In the genomic region with DNA sequence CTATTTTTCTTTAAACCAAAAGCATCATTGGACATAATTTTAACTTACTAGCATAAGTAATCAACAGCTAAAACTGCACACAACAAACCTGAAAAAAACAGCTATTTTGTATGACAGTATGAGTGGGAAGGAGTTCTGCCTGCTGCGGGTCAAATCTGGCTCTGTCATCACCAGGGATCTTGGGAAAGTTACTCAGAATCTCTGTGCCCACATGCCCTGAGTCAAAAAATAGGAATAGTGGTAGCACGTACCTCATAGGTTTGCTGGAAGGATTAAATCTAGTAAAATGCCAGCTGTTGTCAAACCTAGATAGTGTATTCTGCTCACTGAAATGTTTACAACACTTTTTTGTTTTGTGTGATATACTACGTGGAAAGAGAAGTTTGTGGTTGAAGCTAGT, we compare ENCODE assay signal across 1 cellular context.
TF ChIP-seq lines count a peak whose summit lies in the region.

No MANE protein-coding gene starts in this region.

TF ChIP-seq in GM12878, 131 proteins besides CTCF, POLR2A, EP300 and RAD21:
- no peak for TF ChIP-seq CHD1 (IDR thresholded peaks at IDR 0.05; ENCODE audit: low read depth, low read length)
- TF ChIP-seq MEF2A (IDR thresholded peaks at IDR 0.05; ENCODE audit: insufficient read depth, low read depth, low read length): no peak
- TF ChIP-seq, protein P1, sequence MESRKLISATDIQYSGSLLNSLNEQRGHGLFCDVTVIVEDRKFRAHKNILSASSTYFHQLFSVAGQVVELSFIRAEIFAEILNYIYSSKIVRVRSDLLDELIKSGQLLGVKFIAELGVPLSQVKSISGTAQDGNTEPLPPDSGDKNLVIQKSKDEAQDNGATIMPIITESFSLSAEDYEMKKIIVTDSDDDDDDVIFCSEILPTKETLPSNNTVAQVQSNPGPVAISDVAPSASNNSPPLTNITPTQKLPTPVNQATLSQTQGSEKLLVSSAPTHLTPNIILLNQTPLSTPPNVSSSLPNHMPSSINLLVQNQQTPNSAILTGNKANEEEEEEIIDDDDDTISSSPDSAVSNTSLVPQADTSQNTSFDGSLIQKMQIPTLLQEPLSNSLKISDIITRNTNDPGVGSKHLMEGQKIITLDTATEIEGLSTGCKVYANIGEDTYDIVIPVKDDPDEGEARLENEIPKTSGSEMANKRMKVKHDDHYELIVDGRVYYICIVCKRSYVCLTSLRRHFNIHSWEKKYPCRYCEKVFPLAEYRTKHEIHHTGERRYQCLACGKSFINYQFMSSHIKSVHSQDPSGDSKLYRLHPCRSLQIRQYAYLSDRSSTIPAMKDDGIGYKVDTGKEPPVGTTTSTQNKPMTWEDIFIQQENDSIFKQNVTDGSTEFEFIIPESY (IDR thresholded peaks at IDR 0.05): no peak
- no peak for TF ChIP-seq SUZ12 (IDR thresholded peaks at IDR 0.05; ENCODE audit: unreplicated experiment)
- TF ChIP-seq CREB1 (IDR thresholded peaks at IDR 0.05; ENCODE audit: low read depth): no peak
- TF ChIP-seq, protein P2, sequence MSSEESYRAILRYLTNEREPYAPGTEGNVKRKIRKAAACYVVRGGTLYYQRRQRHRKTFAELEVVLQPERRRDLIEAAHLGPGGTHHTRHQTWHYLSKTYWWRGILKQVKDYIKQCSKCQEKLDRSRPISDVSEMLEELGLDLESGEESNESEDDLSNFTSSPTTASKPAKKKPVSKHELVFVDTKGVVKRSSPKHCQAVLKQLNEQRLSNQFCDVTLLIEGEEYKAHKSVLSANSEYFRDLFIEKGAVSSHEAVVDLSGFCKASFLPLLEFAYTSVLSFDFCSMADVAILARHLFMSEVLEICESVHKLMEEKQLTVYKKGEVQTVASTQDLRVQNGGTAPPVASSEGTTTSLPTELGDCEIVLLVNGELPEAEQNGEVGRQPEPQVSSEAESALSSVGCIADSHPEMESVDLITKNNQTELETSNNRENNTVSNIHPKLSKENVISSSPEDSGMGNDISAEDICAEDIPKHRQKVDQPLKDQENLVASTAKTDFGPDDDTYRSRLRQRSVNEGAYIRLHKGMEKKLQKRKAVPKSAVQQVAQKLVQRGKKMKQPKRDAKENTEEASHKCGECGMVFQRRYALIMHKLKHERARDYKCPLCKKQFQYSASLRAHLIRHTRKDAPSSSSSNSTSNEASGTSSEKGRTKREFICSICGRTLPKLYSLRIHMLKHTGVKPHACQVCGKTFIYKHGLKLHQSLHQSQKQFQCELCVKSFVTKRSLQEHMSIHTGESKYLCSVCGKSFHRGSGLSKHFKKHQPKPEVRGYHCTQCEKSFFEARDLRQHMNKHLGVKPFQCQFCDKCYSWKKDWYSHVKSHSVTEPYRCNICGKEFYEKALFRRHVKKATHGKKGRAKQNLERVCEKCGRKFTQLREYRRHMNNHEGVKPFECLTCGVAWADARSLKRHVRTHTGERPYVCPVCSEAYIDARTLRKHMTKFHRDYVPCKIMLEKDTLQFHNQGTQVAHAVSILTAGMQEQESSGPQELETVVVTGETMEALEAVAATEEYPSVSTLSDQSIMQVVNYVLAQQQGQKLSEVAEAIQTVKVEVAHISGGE (CRISPR knock-in tag; IDR thresholded peaks at IDR 0.05): no peak
- no peak for TF ChIP-seq MXI1 (IDR thresholded peaks at IDR 0.05; ENCODE audit: low read depth, low read length)
- no peak for TF ChIP-seq IKZF1 (conservative IDR thresholded peaks at IDR 0.05)
- TF ChIP-seq GATAD2B (conservative IDR thresholded peaks at IDR 0.05; ENCODE audit: low read depth): no peak
- TF ChIP-seq E4F1 (IDR thresholded peaks at IDR 0.05; ENCODE audit: borderline replicate concordance, partially characterized antibody): no peak
- TF ChIP-seq TCF3 (IDR thresholded peaks at IDR 0.05; ENCODE audit: borderline replicate concordance, insufficient read depth, low read depth, low read length): no peak
- no peak for TF ChIP-seq HDGF (IDR thresholded peaks at IDR 0.05)
- TF ChIP-seq, protein P3, sequence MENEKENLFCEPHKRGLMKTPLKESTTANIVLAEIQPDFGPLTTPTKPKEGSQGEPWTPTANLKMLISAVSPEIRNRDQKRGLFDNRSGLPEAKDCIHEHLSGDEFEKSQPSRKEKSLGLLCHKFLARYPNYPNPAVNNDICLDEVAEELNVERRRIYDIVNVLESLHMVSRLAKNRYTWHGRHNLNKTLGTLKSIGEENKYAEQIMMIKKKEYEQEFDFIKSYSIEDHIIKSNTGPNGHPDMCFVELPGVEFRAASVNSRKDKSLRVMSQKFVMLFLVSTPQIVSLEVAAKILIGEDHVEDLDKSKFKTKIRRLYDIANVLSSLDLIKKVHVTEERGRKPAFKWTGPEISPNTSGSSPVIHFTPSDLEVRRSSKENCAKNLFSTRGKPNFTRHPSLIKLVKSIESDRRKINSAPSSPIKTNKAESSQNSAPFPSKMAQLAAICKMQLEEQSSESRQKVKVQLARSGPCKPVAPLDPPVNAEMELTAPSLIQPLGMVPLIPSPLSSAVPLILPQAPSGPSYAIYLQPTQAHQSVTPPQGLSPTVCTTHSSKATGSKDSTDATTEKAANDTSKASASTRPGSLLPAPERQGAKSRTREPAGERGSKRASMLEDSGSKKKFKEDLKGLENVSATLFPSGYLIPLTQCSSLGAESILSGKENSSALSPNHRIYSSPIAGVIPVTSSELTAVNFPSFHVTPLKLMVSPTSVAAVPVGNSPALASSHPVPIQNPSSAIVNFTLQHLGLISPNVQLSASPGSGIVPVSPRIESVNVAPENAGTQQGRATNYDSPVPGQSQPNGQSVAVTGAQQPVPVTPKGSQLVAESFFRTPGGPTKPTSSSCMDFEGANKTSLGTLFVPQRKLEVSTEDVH (IDR thresholded peaks at IDR 0.05; ENCODE audit: low read depth, partially characterized antibody): no peak
- TF ChIP-seq, protein P4, sequence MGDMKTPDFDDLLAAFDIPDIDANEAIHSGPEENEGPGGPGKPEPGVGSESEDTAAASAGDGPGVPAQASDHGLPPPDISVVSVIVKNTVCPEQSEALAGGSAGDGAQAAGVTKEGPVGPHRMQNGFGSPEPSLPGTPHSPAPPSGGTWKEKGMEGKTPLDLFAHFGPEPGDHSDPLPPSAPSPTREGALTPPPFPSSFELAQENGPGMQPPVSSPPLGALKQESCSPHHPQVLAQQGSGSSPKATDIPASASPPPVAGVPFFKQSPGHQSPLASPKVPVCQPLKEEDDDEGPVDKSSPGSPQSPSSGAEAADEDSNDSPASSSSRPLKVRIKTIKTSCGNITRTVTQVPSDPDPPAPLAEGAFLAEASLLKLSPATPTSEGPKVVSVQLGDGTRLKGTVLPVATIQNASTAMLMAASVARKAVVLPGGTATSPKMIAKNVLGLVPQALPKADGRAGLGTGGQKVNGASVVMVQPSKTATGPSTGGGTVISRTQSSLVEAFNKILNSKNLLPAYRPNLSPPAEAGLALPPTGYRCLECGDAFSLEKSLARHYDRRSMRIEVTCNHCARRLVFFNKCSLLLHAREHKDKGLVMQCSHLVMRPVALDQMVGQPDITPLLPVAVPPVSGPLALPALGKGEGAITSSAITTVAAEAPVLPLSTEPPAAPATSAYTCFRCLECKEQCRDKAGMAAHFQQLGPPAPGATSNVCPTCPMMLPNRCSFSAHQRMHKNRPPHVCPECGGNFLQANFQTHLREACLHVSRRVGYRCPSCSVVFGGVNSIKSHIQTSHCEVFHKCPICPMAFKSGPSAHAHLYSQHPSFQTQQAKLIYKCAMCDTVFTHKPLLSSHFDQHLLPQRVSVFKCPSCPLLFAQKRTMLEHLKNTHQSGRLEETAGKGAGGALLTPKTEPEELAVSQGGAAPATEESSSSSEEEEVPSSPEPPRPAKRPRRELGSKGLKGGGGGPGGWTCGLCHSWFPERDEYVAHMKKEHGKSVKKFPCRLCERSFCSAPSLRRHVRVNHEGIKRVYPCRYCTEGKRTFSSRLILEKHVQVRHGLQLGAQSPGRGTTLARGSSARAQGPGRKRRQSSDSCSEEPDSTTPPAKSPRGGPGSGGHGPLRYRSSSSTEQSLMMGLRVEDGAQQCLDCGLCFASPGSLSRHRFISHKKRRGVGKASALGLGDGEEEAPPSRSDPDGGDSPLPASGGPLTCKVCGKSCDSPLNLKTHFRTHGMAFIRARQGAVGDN (IDR thresholded peaks at IDR 0.05): no peak
- TF ChIP-seq MYC (IDR thresholded peaks at IDR 0.05; ENCODE audit: insufficient read depth, insufficient read length, insufficient replicate concordance, low read length, severe bottlenecking): no peak
